In genomic region chr22:39283312-39284141, GRCh38 we compare ENCODE assay signal across 9 cellular contexts. TPM values are rescaled to one million over a fixed set of nuclear protein-coding genes. Genes with fewer than 3 reads are reported as not detected.
DNase-seq lines count a peak whose midpoint lies in the region; ATAC-seq, FAIRE-seq and TF ChIP-seq lines count a peak whose summit lies in the region.
"Had no signal": no experiment of that assay in that cellular context is flagged by ENCODE, and none has a peak within 500 bp of the region (broad histone marks: within the 10 kb centered on the region; RNA-seq: fewer than 3 reads in every experiment).

No MANE protein-coding gene starts in this region.

- no peak for TF ChIP-seq RAD21 in K562 (CRISPR knock-in tag; conservative IDR thresholded peaks at IDR 0.05 in 1 of 2, IDR thresholded peaks at IDR 0.05 in 1 of 2)

- no peaks in the 10 kb centered on the region for H3K27me3 ChIP-seq in K562 (ENCODE audit: control insufficient read depth in 2 of 2, insufficient read depth in 2 of 2, low read length in 2 of 2)
- H3K27me3 ChIP-seq: ovary had no signal

- CTCF ChIA-PET in K562 (lab: Yijun Ruan, JAX; ENCODE audit: low intra/inter-chr PET ratio) = no interaction called here
- CTCF ChIA-PET in activated naive CD4-positive, alpha-beta T cell treated with anti-CD3 and anti-CD28 coated beads for 36 hours (lab: Charles Lee) = interaction anchor here (1.1 kb wide), 1 partner anchor 112 kb away, joined by 3 read pairs; no protein-coding TSS in a partner anchor

- 0 out of 2 replicates have a peak, but pooled peaks have one; percentile 43 for TF ChIP-seq POLR2A in K562 (conservative IDR thresholded peaks at IDR 0.05)

- peak overlapping the region; percentile 91 for H3K27ac ChIP-seq in K562 (ENCODE audit: extremely low read depth, low read depth, low read length)
- H3K27ac ChIP-seq: ovary had no signal

- TF ChIP-seq CTCF in K562 (IDR thresholded peaks at IDR 0.05 in 2 of 3, conservative IDR thresholded peaks at IDR 0.05 in 1 of 3; ENCODE audit: insufficient read depth in 2 of 3, low read depth in 1 of 3, low read length in 3 of 3) = no peak
- TF ChIP-seq CTCF in natural killer cell (IDR thresholded peaks at IDR 0.05) = no peak

- no peaks in the 10 kb centered on the region; the same call in 2 of the 3 replicates for H3K36me3 ChIP-seq in K562 (ENCODE audit: control insufficient read depth, insufficient read depth, low read length)
- H3K36me3 ChIP-seq: ovary had no signal

- peak; percentile 90 for FAIRE-seq in K562 (lab: Jason Lieb, UNC)

- no peak overlapping the region for H3K27ac Mint-ChIP-seq in activated naive CD4-positive, alpha-beta T cell treated with anti-CD3 and anti-CD28 coated beads for 36 hours
- H3K27ac Mint-ChIP-seq in activated naive CD4-positive, alpha-beta T cell treated with anti-CD3 and anti-CD28 coated beads, Interleukin-2, amount 50 U/mL, for 72 hours = peak overlapping the region in 1 of 2 donors; percentile 12
- H3K27ac Mint-ChIP-seq in natural killer cell = no peak overlapping the region

- H3K9me3 ChIP-seq in K562 (replicated peaks; ENCODE audit: control insufficient read depth, insufficient read depth, low read depth, low read length) = peaks cover 13% of the 10 kb centered on the region
- H3K9me3 ChIP-seq: ovary had no signal

- peak; percentile 83 for TF ChIP-seq EP300 in K562 (IDR thresholded peaks at IDR 0.05; ENCODE audit: low read length)

- peak overlapping the region; percentile 25 for H3K4me2 ChIP-seq in K562 (ENCODE audit: insufficient read depth, low read length)

- intact Hi-C loops in K562 (cut with micrococcal nuclease) (no loop called here), natural killer cell (cut with micrococcal nuclease) (no loop called here)
- intact Hi-C loops in activated naive CD4-positive, alpha-beta T cell treated with anti-CD3 and anti-CD28 coated beads for 36 hours (cut with micrococcal nuclease) = no loop called here

- no peaks in the 10 kb centered on the region for H3K79me2 ChIP-seq in K562 (ENCODE audit: control insufficient read depth, insufficient read depth, low read length)

- no peaks in the 10 kb centered on the region for H4K20me1 ChIP-seq in K562 (replicated peaks; ENCODE audit: control insufficient read depth, insufficient read depth, low read length)

- peaks cover 7% of the 10 kb centered on the region for H3K9me3 Mint-ChIP-seq in activated naive CD4-positive, alpha-beta T cell treated with anti-CD3 and anti-CD28 coated beads for 36 hours
- H3K9me3 Mint-ChIP-seq in activated naive CD4-positive, alpha-beta T cell treated with anti-CD3 and anti-CD28 coated beads, Interleukin-2, amount 50 U/mL, for 72 hours = peaks cover 0 to 5% of the 10 kb centered on the region in 2 donors
- H3K9me3 Mint-ChIP-seq in natural killer cell = no peaks in the 10 kb centered on the region

- peaks cover 4% of the 10 kb centered on the region for H3K4me1 Mint-ChIP-seq in activated naive CD4-positive, alpha-beta T cell treated with anti-CD3 and anti-CD28 coated beads for 36 hours (ENCODE audit: low read depth)
- peaks cover 11 to 18% of the 10 kb centered on the region in 2 donors for H3K4me1 Mint-ChIP-seq in natural killer cell

- in situ Hi-C loops in K562 (cut with MboI) = no loop called here

- DNase-seq in ELF-1 (ENCODE audit: low read depth, low spot score) (peak; percentile 73), K562 (ENCODE audit: extremely low read depth in 1 of 4, low spot score in 3 of 4) (peak; percentile 92 to 96 (median 94)), iris pigment epithelial cell (ENCODE audit: low read depth) (peak; percentile 31), renal cortical epithelial cell (ENCODE audit: low read depth) (peak; percentile 92), natural killer cell (no peak)
- DNase-seq in activated naive CD4-positive, alpha-beta T cell treated with anti-CD3 and anti-CD28 coated beads for 36 hours = no peak
- DNase-seq in activated naive CD4-positive, alpha-beta T cell treated with anti-CD3 and anti-CD28 coated beads, Interleukin-2, amount 50 U/mL, for 72 hours (ENCODE audit: low spot score in 2 of 2) = no peak

- no peak overlapping the region for H3K4me3 ChIP-seq in K562
- H3K4me3 ChIP-seq: ovary had no signal

- H2AFZ ChIP-seq in K562 (ENCODE audit: low read depth, low read length) = peak overlapping the region; percentile 79

- ATAC-seq in K562 = peak; percentile 97
- no peak for ATAC-seq in GM21360 (IDR thresholded peaks at IDR 0.05; ENCODE audit: unreplicated experiment)
- no peak for ATAC-seq in activated naive CD4-positive, alpha-beta T cell treated with anti-CD3 and anti-CD28 coated beads, Interleukin-2, amount 50 U/mL, for 72 hours
- no peak for ATAC-seq in natural killer cell

- H3K4me3 Mint-ChIP-seq in activated naive CD4-positive, alpha-beta T cell treated with anti-CD3 and anti-CD28 coated beads for 36 hours = no peak overlapping the region
- H3K4me3 Mint-ChIP-seq in natural killer cell = no peak overlapping the region

- peaks cover 33% of the 10 kb centered on the region in 2 experiments for H3K4me1 ChIP-seq in K562 (replicated peaks in 1 of 2; ENCODE audit: control insufficient read depth in 2 of 2, insufficient read depth in 2 of 2, low read length in 2 of 2)

- POLR2A ChIA-PET in K562 (lab: Yijun Ruan, JAX) = interaction anchor here (0.5 to 2.7 kb wide), 6 partner anchors 10 to 217 kb away, joined by 3 to 12 read pairs (median 4); partner anchors contain the start of gene RPL3

- no peaks in the 10 kb centered on the region for H3K36me3 Mint-ChIP-seq in activated naive CD4-positive, alpha-beta T cell treated with anti-CD3 and anti-CD28 coated beads for 36 hours (ENCODE audit: low read depth)
- H3K36me3 Mint-ChIP-seq in activated naive CD4-positive, alpha-beta T cell treated with anti-CD3 and anti-CD28 coated beads, Interleukin-2, amount 50 U/mL, for 72 hours = peaks cover 4 to 10% of the 10 kb centered on the region in 2 donors
- H3K36me3 Mint-ChIP-seq in natural killer cell = no peaks in the 10 kb centered on the region

- peak overlapping the region; percentile 66 to 86 for H3K9ac ChIP-seq in K562 (ENCODE audit: insufficient read depth in 1 of 2, low read depth in 2 of 2, low read length in 2 of 2)

- no peaks in the 10 kb centered on the region for H3K27me3 Mint-ChIP-seq in activated naive CD4-positive, alpha-beta T cell treated with anti-CD3 and anti-CD28 coated beads for 36 hours (ENCODE audit: low read depth)
- peaks cover 0 to 3% of the 10 kb centered on the region in 2 donors for H3K27me3 Mint-ChIP-seq in natural killer cell (ENCODE audit: low read depth in 2 of 2)

- no peaks in the 10 kb centered on the region for H3K9me1 ChIP-seq in K562 (ENCODE audit: control insufficient read depth, insufficient read depth, low read length)

- 22% methylated on average over 21 of the region's 27 CpGs for WGBS in K562 (ENCODE audit: insufficient coverage, low coverage, missing lambda C conversion rate)

- BruUV-seq in K562 (replicated peaks; lab: Mats Ljungman, UMichigan) = no TSS peak

RNA-seq across cellular contexts. Expression of gene RPL3, which starts 35.9 kb away (rescaled TPM):
- total RNA-seq in K562 (2011; cell fraction: chromatin; rRNA removed; ENCODE audit: low replicate concordance) = 772 and 1,506 TPM in 2 replicates
- 1,570 and 1,591 TPM in 2 replicates for total RNA-seq in K562 (2011; cell fraction: nucleolus; rRNA removed)
- 1,390 and 1,690 TPM in 2 replicates for total RNA-seq in K562 (2011; cell fraction: nucleoplasm; rRNA removed)
- total RNA-seq in K562 (2014; rRNA removed) (2,245 and 2,417 TPM in 2 replicates), K562 (2014; rRNA removed; fragmentation: Illumina TruSeq; extraction: Trizol) (1,384 and 1,624 TPM in 2 replicates), K562 (2015; rRNA removed; fragmentation: Illumina TruSeq; extraction: Trizol) (1,989 and 2,037 TPM in 2 replicates), K562 (2021) (1,960 and 1,995 TPM in 2 replicates), renal cortical epithelial cell (1,714 and 3,145 TPM in 2 replicates), natural killer cell (1,000 to 10,000 TPM; 1,534 to 1,757 (median 1,614) TPM)
- polyA plus RNA-seq in K562 (2011; rRNA removed) (3,220 and 3,989 TPM in 2 replicates), K562 (2014; fragmentation: Illumina TruSeq; extraction: Trizol) (2,565 and 2,747 TPM in 2 replicates), K562 (2014; fragmentation: Nextera tagmentation; extraction: Ambion mirVana) (1,000 to 10,000 TPM; 3,338 to 4,066 TPM), K562 (2014; rRNA removed) (2,749 and 3,057 TPM in 2 replicates)
- 4,199 and 5,450 TPM in 2 replicates for polyA plus RNA-seq in K562 (2011; cell fraction: cytosol; rRNA removed)
- polyA plus RNA-seq in K562 (2011; cell fraction: nucleus; rRNA removed) = 2,091 and 2,598 TPM in 2 replicates
- polyA plus RNA-seq in K562 (2012) = 3,035 and 4,256 TPM in 2 replicates
- 1,664 and 1,688 TPM in 2 replicates for polyA minus RNA-seq in K562 (2011; rRNA and poly(A)+ RNA removed)
- polyA minus RNA-seq in K562 (2011; cell fraction: cytosol; rRNA and poly(A)+ RNA removed) = 1,079 and 1,282 TPM in 2 replicates
- 554 and 1,072 TPM in 2 replicates for polyA minus RNA-seq in K562 (2011; cell fraction: nucleus; rRNA and poly(A)+ RNA removed)
- total RNA-seq in activated naive CD4-positive, alpha-beta T cell treated with anti-CD3 and anti-CD28 coated beads for 36 hours = 1,000 to 10,000 TPM; 3,434 to 3,511 TPM
- total RNA-seq in activated naive CD4-positive, alpha-beta T cell treated with anti-CD3 and anti-CD28 coated beads, Interleukin-2, amount 50 U/mL, for 72 hours = 1,000 to 10,000 TPM; 2,348 to 3,152 TPM

RNA-seq across cellular contexts. Expression of gene PDGFB, which starts 38.7 kb away (rescaled TPM):
- 4.7 and 16.7 TPM in 2 replicates for total RNA-seq in K562 (2011; cell fraction: chromatin; rRNA removed; ENCODE audit: low replicate concordance)
- total RNA-seq in K562 (2011; cell fraction: nucleolus; rRNA removed) = 12.4 and 26.7 TPM in 2 replicates
- total RNA-seq in K562 (2011; cell fraction: nucleoplasm; rRNA removed) = 8.9 and 13.1 TPM in 2 replicates
- total RNA-seq in K562 (2014; rRNA removed) (0.69 and 1.1 TPM in 2 replicates), K562 (2014; rRNA removed; fragmentation: Illumina TruSeq; extraction: Trizol) (0.13 and 0.22 TPM in 2 replicates), K562 (2015; rRNA removed; fragmentation: Illumina TruSeq; extraction: Trizol) (0.11 TPM in 1 of 2 replicates, not detected in the other), K562 (2021) (1.2 and 1.4 TPM in 2 replicates), renal cortical epithelial cell (63.6 and 66.9 TPM in 2 replicates), natural killer cell (1 to 10 TPM in 1 of 3 donors, under 1 TPM in 2; 0.28 to 1.2 (median 0.31) TPM)
- polyA plus RNA-seq in K562 (2011; rRNA removed) (3.6 and 4.0 TPM in 2 replicates), K562 (2014; fragmentation: Illumina TruSeq; extraction: Trizol) (0.40 and 0.89 TPM in 2 replicates), K562 (2014; fragmentation: Nextera tagmentation; extraction: Ambion mirVana) (under 1 TPM; 0.07 to 0.15 TPM), K562 (2014; rRNA removed) (0.50 and 0.56 TPM in 2 replicates)
- polyA plus RNA-seq in K562 (2011; cell fraction: cytosol; rRNA removed) = 4.9 and 8.7 TPM in 2 replicates
- 8.4 and 18.7 TPM in 2 replicates for polyA plus RNA-seq in K562 (2011; cell fraction: nucleus; rRNA removed)
- polyA plus RNA-seq in K562 (2012) = 0.32 and 1.7 TPM in 2 replicates
- polyA minus RNA-seq in K562 (2011; rRNA and poly(A)+ RNA removed) = 3.8 and 6.7 TPM in 2 replicates
- polyA minus RNA-seq in K562 (2011; cell fraction: cytosol; rRNA and poly(A)+ RNA removed) = 7.7 and 8.4 TPM in 2 replicates
- polyA minus RNA-seq in K562 (2011; cell fraction: nucleus; rRNA and poly(A)+ RNA removed) = 3.2 and 4.0 TPM in 2 replicates
- total RNA-seq in activated naive CD4-positive, alpha-beta T cell treated with anti-CD3 and anti-CD28 coated beads for 36 hours = 1 to 10 TPM; 3.8 to 3.9 TPM
- total RNA-seq in activated naive CD4-positive, alpha-beta T cell treated with anti-CD3 and anti-CD28 coated beads, Interleukin-2, amount 50 U/mL, for 72 hours = 1 to 10 TPM in 1 of 2 donors, under 1 TPM in 1; 0.46 to 2.9 TPM

Comparison
In these comparisons a context has a peak if more than half of its experiments do, and no peak if none do; other contexts are left out.
1. DNase-seq: peak in ELF-1 (single experiment), K562 (4 of 4), iris pigment epithelial cell (single experiment) and renal cortical epithelial cell (single experiment); none in activated naive CD4-positive, alpha-beta T cell treated with anti-CD3 and anti-CD28 coated beads for 36 hours (single experiment), activated naive CD4-positive, alpha-beta T cell treated with anti-CD3 and anti-CD28 coated beads, Interleukin-2, amount 50 U/mL, for 72 hours (0 of 2) and natural killer cell (single experiment).